17 cellular contexts compared by ENCODE assay signal in the genomic region with DNA sequence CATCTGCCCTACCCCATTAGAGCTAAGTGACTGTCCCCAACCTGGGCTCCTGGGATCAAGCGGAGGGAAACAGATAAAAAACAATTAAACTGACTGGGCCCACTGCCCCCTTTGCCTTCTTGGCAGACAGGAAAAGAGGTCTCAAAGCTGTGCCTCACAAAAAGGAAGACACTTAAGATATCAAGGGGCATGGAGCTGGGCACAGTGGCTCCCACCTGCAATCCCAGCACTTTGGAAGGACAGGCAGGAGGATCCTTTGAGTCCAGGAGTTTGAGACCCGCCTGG.
DNase-seq lines count a peak whose midpoint lies in the region; ATAC-seq and TF ChIP-seq lines count a peak whose summit lies in the region.
"Had no signal": no experiment of that assay in that cellular context is flagged by ENCODE, and none has a peak within 500 bp of the region (broad histone marks: within the 10 kb centered on the region; RNA-seq: fewer than 3 reads in every experiment).

No MANE protein-coding gene starts in this region.

- H3K27me3 ChIP-seq in heart right ventricle (no peaks in the 10 kb centered on the region), uterus (no peaks in the 10 kb centered on the region)
- H3K27me3 ChIP-seq: BE2C, foreskin keratinocyte, upper lobe of right lung had no signal

- no peak overlapping the region for H3K4me3 Mint-ChIP-seq in natural killer cell
- H3K4me3 Mint-ChIP-seq: H9, neural crest cell had no signal

- H3K27ac ChIP-seq in heart right ventricle, result peak overlapping the region in 6 of 10 donors; percentile 19 to 95 (median 79)
- peak overlapping the region; percentile 84; the same call in 1 of the 2 replicates for H3K27ac ChIP-seq in VCaP
- H3K27ac ChIP-seq in uterus, result peak overlapping the region; percentile 87 to 88

- TF ChIP-seq POLR2A in uterus (IDR thresholded peaks at IDR 0.05), result no peak

- ATAC-seq in heart right ventricle (no peak), Right ventricle myocardium inferior (no peak), natural killer cell (no peak), GM19395 (IDR thresholded peaks at IDR 0.05; ENCODE audit: unreplicated experiment) (no peak), GM21737 (IDR thresholded peaks at IDR 0.05; ENCODE audit: unreplicated experiment) (no peak)

- DNase-seq in heart right ventricle (no peak), Right ventricle myocardium inferior (ENCODE audit: missing footprints) (no peak), natural killer cell (no peak), uterus (no peak)
- no peak for DNase-seq in activated T-cell treated with anti-CD3 and anti-CD28 coated beads, Interleukin-2, amount 50 U/mL, for 48 hours

- no peaks in the 10 kb centered on the region for H3K36me3 ChIP-seq in heart right ventricle
- H3K36me3 ChIP-seq in uterus, result no peaks in the 10 kb centered on the region
- H3K36me3 ChIP-seq: BE2C, upper lobe of right lung had no signal

- no peak for TF ChIP-seq CTCF in heart right ventricle (IDR thresholded peaks at IDR 0.05)
- no peak for TF ChIP-seq CTCF in VCaP (conservative IDR thresholded peaks at IDR 0.05)
- TF ChIP-seq CTCF in natural killer cell (IDR thresholded peaks at IDR 0.05), result no peak
- TF ChIP-seq CTCF in uterus (IDR thresholded peaks at IDR 0.05), result no peak

- H3K4me1 ChIP-seq in heart right ventricle (peaks cover 10 to 58% (median 41%) of the 10 kb centered on the region in 9 donors), uterus (peaks cover 0 to 3% of the 10 kb centered on the region in 2 donors)
- H3K4me1 ChIP-seq: BE2C had no signal

- H3K36me3 Mint-ChIP-seq in natural killer cell, result no peaks in the 10 kb centered on the region

- 96 to 97% methylated on average over 2 of the region's 2 CpGs for whole genome bisulfite sequencing in heart right ventricle, 2 donors

- intact Hi-C loops in heart right ventricle (cut with DNase I) (loop anchor here (1.0 to 10.0 kb wide), 8 partner anchors 76 to 636 kb away; a partner anchor contains a TSS), Right ventricle myocardium inferior (cut with DNase I) (loop anchor here (5.0 to 10.0 kb wide), 2 partner anchors 158 to 304 kb away; no protein-coding TSS in a partner anchor), natural killer cell (cut with micrococcal nuclease) (loop anchor here (1.0 kb wide), 1 partner anchor 156 kb away; no protein-coding TSS in a partner anchor), uterus (cut with DNase I; ENCODE audit: low total_unique reads) (no loop called here)

- peak overlapping the region; percentile 92 to 96 for H3K27ac Mint-ChIP-seq in natural killer cell
- H3K27ac Mint-ChIP-seq: progenitor cell of endocrine pancreas had no signal

- H3K9me3 Mint-ChIP-seq in natural killer cell, result no peaks in the 10 kb centered on the region
- H3K9me3 Mint-ChIP-seq: activated CD8-positive, alpha-beta T cell treated with anti-CD3 and anti-CD28 coated beads for 36 hours; neural crest cell had no signal

- H3K4me1 Mint-ChIP-seq in natural killer cell, result peaks cover 9 to 10% of the 10 kb centered on the region in 2 donors

- H3K9me3 ChIP-seq in heart right ventricle (no peaks in the 10 kb centered on the region), uterus (no peaks in the 10 kb centered on the region)
- H3K9me3 ChIP-seq: BE2C, upper lobe of right lung had no signal

- peaks cover 8 to 16% of the 10 kb centered on the region in 2 donors for H3K27me3 Mint-ChIP-seq in natural killer cell (ENCODE audit: low read depth in 2 of 2)
- H3K27me3 Mint-ChIP-seq: activated naive CD8-positive, alpha-beta T cell treated with anti-CD3 and anti-CD28 coated beads, Interleukin-2, amount 50 U/mL, for 24 hours had no signal

- H3K4me3 ChIP-seq in heart right ventricle (no peak overlapping the region), uterus (no peak overlapping the region)
- H3K4me3 ChIP-seq: GM12878 had no signal
